28 cellular contexts compared by ENCODE assay signal in the genomic region with DNA sequence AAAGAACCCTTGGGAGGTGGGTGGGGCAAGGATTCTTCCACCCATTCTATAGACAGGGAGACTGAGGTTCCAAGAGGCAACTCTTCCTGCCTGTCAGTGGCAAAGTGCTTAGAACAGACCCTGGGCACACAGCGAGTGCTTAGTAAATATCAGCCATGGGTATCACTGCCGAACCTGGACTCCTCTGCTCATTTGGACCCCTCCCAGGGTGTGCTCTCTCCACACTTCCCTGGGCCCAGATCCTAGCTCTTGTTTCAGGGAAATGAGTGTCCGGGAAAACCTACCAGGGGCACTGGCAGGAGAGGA.
"Had no signal": no experiment of that assay in that cellular context is flagged by ENCODE, and none has a peak within 500 bp of the region (broad histone marks: within the 10 kb centered on the region; RNA-seq: fewer than 3 reads in every experiment).

No MANE protein-coding gene starts in this region.

- H3K27ac ChIP-seq: ascending aorta, cardiac muscle cell, esophagus muscularis mucosa, heart right ventricle, left lung, lower lobe of right lung, neutrophil, prostate gland, tibial nerve, uterus had no signal

- H3K9me3 ChIP-seq: ascending aorta, esophagus muscularis mucosa, heart right ventricle, left lung, lower lobe of right lung, neutrophil, prostate gland, tibial nerve, uterus had no signal

- H3K27me3 ChIP-seq: ascending aorta, cardiac muscle cell, neutrophil, tibial nerve, uterus had no signal

- H3K4me1 ChIP-seq: ascending aorta, esophagus muscularis mucosa, heart right ventricle, left lung, lower lobe of right lung, prostate gland, tibial nerve, uterus had no signal

- H3K27ac Mint-ChIP-seq: activated CD8-positive, alpha-beta T cell treated with anti-CD3 and anti-CD28 coated beads for 36 hours; activated naive CD8-positive, alpha-beta T cell; brain; endodermal cell; naive B cell; nephron progenitor cell had no signal

- H3K36me3 Mint-ChIP-seq: activated naive CD8-positive, alpha-beta T cell; brain; naive B cell had no signal

- ATAC-seq: activated CD8-positive, alpha-beta T cell treated with anti-CD3 and anti-CD28 coated beads for 36 hours; heart right ventricle; left lung; lower lobe of right lung had no signal

- H3K36me3 ChIP-seq: ascending aorta, cardiac muscle cell, esophagus muscularis mucosa, heart right ventricle, left lung, lower lobe of right lung, neutrophil, prostate gland, tibial nerve, uterus had no signal

- H3K4me1 Mint-ChIP-seq: naive B cell had no signal

- DNase-seq: activated CD4-positive, alpha-beta T cell treated with anti-CD3 and anti-CD28 coated beads, Interleukin-2, amount 50 U/mL, for 1 hour; activated CD4-positive, CD25-positive, alpha-beta regulatory T cell treated with anti-CD3 and anti-CD28 coated beads, Interleukin-2, amount 50 U/mL, for 72 hours; activated CD8-positive, alpha-beta T cell treated with anti-CD3 and anti-CD28 coated beads for 36 hours; activated effector memory CD4-positive, alpha-beta T cell treated with Interleukin-2 at 50 U/mL for 16 hours; activated naive CD4-positive, alpha-beta T cell treated with Interleukin-2 at 50 U/mL for 16 hours; cortex of kidney; foreskin melanocyte; heart right ventricle; kidney glomerular epithelial cell; lower lobe of right lung; naive B cell; nephron progenitor cell; retina; stimulated activated CD4-positive, alpha-beta T cell treated with anti-CD3 and anti-CD28 coated beads, Interleukin-15, amount 100 ng/mL, for 24 hours; stimulated activated CD4-positive, alpha-beta T cell treated with anti-CD3 and anti-CD28 coated beads, Interleukin-2, amount 100 ng/mL, for 24 hours; stimulated activated naive CD4-positive, alpha-beta T cell; T-helper 2 cell; uterus had no signal

- H3K4me3 ChIP-seq: ascending aorta, cardiac muscle cell, esophagus muscularis mucosa, heart right ventricle, left lung, lower lobe of right lung, prostate gland, tibial nerve, uterus had no signal

- H3K27me3 Mint-ChIP-seq: activated CD8-positive, alpha-beta T cell treated with anti-CD3 and anti-CD28 coated beads for 36 hours had no signal

- H3K9me3 Mint-ChIP-seq: activated CD8-positive, alpha-beta T cell treated with anti-CD3 and anti-CD28 coated beads for 36 hours; endodermal cell had no signal

- H3K4me3 Mint-ChIP-seq: activated CD8-positive, alpha-beta T cell treated with anti-CD3 and anti-CD28 coated beads for 36 hours; activated naive CD8-positive, alpha-beta T cell; brain; endodermal cell; naive B cell; nephron progenitor cell had no signal
